Comparison of ENCODE assay signal across 14 cellular contexts in the genomic region with DNA sequence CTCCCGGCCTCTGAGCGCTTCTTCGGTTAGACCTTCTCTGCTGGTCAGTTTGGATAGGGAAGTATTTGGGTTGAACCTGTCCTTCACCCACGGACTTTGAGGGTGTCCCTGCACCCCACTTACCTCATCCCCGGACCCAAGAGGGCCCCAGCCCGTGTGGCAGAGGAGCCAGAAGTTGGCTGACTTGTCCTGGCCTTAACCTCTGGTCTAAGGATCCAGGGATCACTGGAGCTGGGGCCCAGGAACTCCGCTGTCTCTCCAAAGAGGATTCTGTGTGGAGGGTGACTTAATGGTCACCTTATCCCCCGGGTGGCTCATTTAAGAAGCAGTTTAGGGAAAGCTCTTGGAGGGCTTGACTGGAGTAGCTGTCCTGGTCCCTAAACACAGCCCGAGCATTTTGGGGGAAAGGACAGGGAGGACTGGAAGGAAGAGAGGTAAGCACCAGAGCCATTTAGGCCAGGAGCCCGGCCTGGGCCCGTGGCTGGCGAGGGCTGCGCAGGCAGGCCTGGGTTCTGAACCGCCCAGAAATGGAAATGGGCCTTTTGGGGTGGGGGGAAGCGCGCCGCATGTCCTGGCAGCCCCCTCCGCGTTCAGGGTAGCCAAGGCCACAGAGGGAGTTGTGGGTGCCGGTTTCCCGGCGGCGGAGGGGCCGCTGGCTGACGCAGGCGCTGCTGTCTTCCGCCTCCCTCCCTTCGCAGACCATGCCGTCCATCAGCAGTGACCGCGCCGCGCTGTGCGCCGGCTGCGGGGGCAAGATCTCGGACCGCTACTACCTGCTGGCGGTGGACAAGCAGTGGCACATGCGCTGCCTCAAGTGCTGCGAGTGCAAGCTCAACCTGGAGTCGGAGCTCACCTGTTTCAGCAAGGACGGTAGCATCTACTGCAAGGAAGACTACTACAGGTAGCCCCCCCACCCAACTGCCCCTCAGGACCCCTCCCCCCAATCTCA. TPM values are rescaled to one million over a fixed set of nuclear protein-coding genes. Genes with fewer than 3 reads are reported as not detected.
A peak's percentile ranks its signal among the peaks of the same experiment; 100 is the strongest.
DNase-seq lines count a peak whose midpoint lies in the region; ATAC-seq and TF ChIP-seq lines count a peak whose summit lies in the region.
"Had no signal": no experiment of that assay in that cellular context is flagged by ENCODE, and none has a peak within 500 bp of the region (broad histone marks: within the 10 kb centered on the region; RNA-seq: fewer than 3 reads in every experiment).

No MANE protein-coding gene starts in this region.

- no peak overlapping the region for H4K5ac ChIP-seq in mesendoderm (ENCODE audit: low read length)

- no peaks in the 10 kb centered on the region for H3K9me3 Mint-ChIP-seq in MCF 10A (ENCODE audit: unreplicated experiment)
- H3K9me3 Mint-ChIP-seq in activated naive CD8-positive, alpha-beta T cell treated with anti-CD3 and anti-CD28 coated beads, Interleukin-2, amount 50 U/mL, for 24 hours: no peaks in the 10 kb centered on the region

- H3K23ac ChIP-seq in mesendoderm (ENCODE audit: low read length): peak overlapping the region; percentile 80

- no peak for ATAC-seq in activated naive CD8-positive, alpha-beta T cell treated with anti-CD3 and anti-CD28 coated beads, Interleukin-2, amount 50 U/mL, for 24 hours
- ATAC-seq in GM18867 (IDR thresholded peaks at IDR 0.05; ENCODE audit: unreplicated experiment) (no peak), GM19023 (IDR thresholded peaks at IDR 0.05; ENCODE audit: unreplicated experiment) (no peak), GM21723 (IDR thresholded peaks at IDR 0.05; ENCODE audit: unreplicated experiment) (no peak), GM21528 (IDR thresholded peaks at IDR 0.05; ENCODE audit: low FRiP score, unreplicated experiment) (no peak)

- peaks cover 34 to 100% of the 10 kb centered on the region in 2 donors for H3K27me3 ChIP-seq in breast epithelium
- peaks cover 79% of the 10 kb centered on the region for H3K27me3 ChIP-seq in mesendoderm (ENCODE audit: insufficient read depth, low read length, poor library complexity)

- H3K4ac ChIP-seq in mesendoderm (ENCODE audit: low read depth, low read length): no peak overlapping the region

- no peak overlapping the region for H2BK15ac ChIP-seq in mesendoderm (replicated peaks; ENCODE audit: low read depth)

- H3K27me3 Mint-ChIP-seq in MCF 10A (ENCODE audit: insufficient read depth, unreplicated experiment): peaks cover 43% of the 10 kb centered on the region
- peaks cover 72% of the 10 kb centered on the region for H3K27me3 Mint-ChIP-seq in activated naive CD8-positive, alpha-beta T cell treated with anti-CD3 and anti-CD28 coated beads, Interleukin-2, amount 50 U/mL, for 24 hours

- no peak overlapping the region for H3K9ac ChIP-seq in mesendoderm (ENCODE audit: low read length)
- H3K9ac ChIP-seq: BLaER1 had no signal

- H2AK5ac ChIP-seq in mesendoderm (ENCODE audit: low read length): no peak overlapping the region

- peaks cover 3% of the 10 kb centered on the region for H3K4me1 Mint-ChIP-seq in MCF 10A (ENCODE audit: insufficient read depth, unreplicated experiment)
- peaks cover 42% of the 10 kb centered on the region for H3K4me1 Mint-ChIP-seq in activated naive CD8-positive, alpha-beta T cell treated with anti-CD3 and anti-CD28 coated beads, Interleukin-2, amount 50 U/mL, for 24 hours

- CTCF ChIA-PET in MCF 10A (lab: Yijun Ruan, JAX): no interaction called here

- no peaks in the 10 kb centered on the region for H3K9me3 ChIP-seq in breast epithelium

- H3K36me3 ChIP-seq in breast epithelium (no peaks in the 10 kb centered on the region), mesendoderm (ENCODE audit: control insufficient read depth, insufficient read depth, low read length) (no peaks in the 10 kb centered on the region)
- H3K36me3 ChIP-seq: BLaER1 had no signal

- no peak overlapping the region for H2BK5ac ChIP-seq in mesendoderm (ENCODE audit: low read length)

- no peak overlapping the region for H3K27ac Mint-ChIP-seq in MCF 10A (ENCODE audit: low read depth, unreplicated experiment)
- H3K27ac Mint-ChIP-seq in activated naive CD8-positive, alpha-beta T cell treated with anti-CD3 and anti-CD28 coated beads, Interleukin-2, amount 50 U/mL, for 24 hours: no peak overlapping the region
- H3K27ac Mint-ChIP-seq: HFFc6 had no signal

- H3K79me1 ChIP-seq in mesendoderm (ENCODE audit: low read length): no peaks in the 10 kb centered on the region

- intact Hi-C loops in MCF 10A (cut with micrococcal nuclease) (no loop called here), breast epithelium (cut with DNase I; ENCODE audit: low total_unique reads) (no loop called here)

- H3K4me2 ChIP-seq in mesendoderm (ENCODE audit: low read length): peak overlapping the region; percentile 31
- H3K4me2 ChIP-seq: BLaER1 had no signal

- POLR2A ChIA-PET in MCF 10A (lab: Yijun Ruan, JAX): interaction anchor here (0.7 kb wide), 1 partner anchor 454 kb away, joined by 3 read pairs; no protein-coding TSS in a partner anchor

- no peaks in the 10 kb centered on the region for H3K79me2 ChIP-seq in mesendoderm (ENCODE audit: control insufficient read depth, insufficient read depth, low read length)

- BruUV-seq in MCF 10A (replicated peaks; lab: Mats Ljungman, UMichigan): no TSS peak

- peak overlapping the region; percentile 43 for H3K4me3 Mint-ChIP-seq in MCF 10A (ENCODE audit: unreplicated experiment)
- H3K4me3 Mint-ChIP-seq in activated naive CD8-positive, alpha-beta T cell treated with anti-CD3 and anti-CD28 coated beads, Interleukin-2, amount 50 U/mL, for 24 hours: peak overlapping the region; percentile 11
- H3K4me3 Mint-ChIP-seq: HFFc6 had no signal

- no peak overlapping the region for H4K8ac ChIP-seq in mesendoderm (ENCODE audit: low read depth, low read length)

- no peak overlapping the region for H3K27ac ChIP-seq in breast epithelium
- H3K27ac ChIP-seq in mesendoderm (ENCODE audit: low read depth, low read length): no peak overlapping the region
- H3K27ac ChIP-seq: BLaER1 had no signal

- WGBS in mesendoderm (ENCODE audit: extremely low coverage, insufficient coverage, low lambda C conversion rate): no CpG with 5 or more reads among the region's 43 CpGs

- H3K36me3 Mint-ChIP-seq in MCF 10A (ENCODE audit: insufficient read depth, unreplicated experiment): no peaks in the 10 kb centered on the region
- H3K36me3 Mint-ChIP-seq in activated naive CD8-positive, alpha-beta T cell treated with anti-CD3 and anti-CD28 coated beads, Interleukin-2, amount 50 U/mL, for 24 hours (ENCODE audit: low read depth): no peaks in the 10 kb centered on the region

- DNase-seq in MCF 10A (ENCODE audit: unreplicated experiment) (no peak), breast epithelium (ENCODE audit: low spot score in 2 of 2) (no peak), mesendoderm (peak; percentile 66)
- DNase-seq in activated naive CD8-positive, alpha-beta T cell treated with anti-CD3 and anti-CD28 coated beads, Interleukin-2, amount 50 U/mL, for 24 hours: no peak
- DNase-seq: HFFc6 had no signal

- H3K4me3 ChIP-seq in breast epithelium (peak overlapping the region in 1 of 3 donors; percentile 63), mesendoderm (ENCODE audit: low read length) (no peak overlapping the region)

- H3K18ac ChIP-seq in mesendoderm (ENCODE audit: low read length): no peak overlapping the region

- H2BK120ac ChIP-seq in mesendoderm (ENCODE audit: low read depth, low read length): no peak overlapping the region

- H3K4me1 ChIP-seq in breast epithelium (peaks cover 9 to 17% of the 10 kb centered on the region in 2 donors), mesendoderm (ENCODE audit: control insufficient read depth, low read depth, low read length) (no peaks in the 10 kb centered on the region)

- peak overlapping the region; percentile 49 for H3K56ac ChIP-seq in mesendoderm (ENCODE audit: low read length)

- no peak for TF ChIP-seq POLR2A in breast epithelium (IDR thresholded peaks at IDR 0.05)

- no peak for TF ChIP-seq CTCF in MCF 10A (IDR thresholded peaks at IDR 0.05; ENCODE audit: unreplicated experiment)
- TF ChIP-seq CTCF in breast epithelium (IDR thresholded peaks at IDR 0.05): no peak

RNA-seq across cellular contexts. Expression of gene LHX2, which starts 2.0 kb away (rescaled TPM):
- total RNA-seq in MCF 10A (2022): 0.20 and 0.63 TPM in 2 replicates
- total RNA-seq in breast epithelium: not detected
- polyA plus RNA-seq in mesendoderm (2013, experiment 1 of 2): 0.52 TPM
- polyA plus RNA-seq in mesendoderm (2013, experiment 2 of 2): 0.49 TPM
- total RNA-seq: bronchial epithelial cell, endothelial cell of umbilical vein, HFFc6, mononuclear cell, SK-MEL-5 had no signal
- polyA plus RNA-seq: endothelial cell of umbilical vein had no signal
